ENCODE assay signal across 13 cellular contexts in the genomic region with DNA sequence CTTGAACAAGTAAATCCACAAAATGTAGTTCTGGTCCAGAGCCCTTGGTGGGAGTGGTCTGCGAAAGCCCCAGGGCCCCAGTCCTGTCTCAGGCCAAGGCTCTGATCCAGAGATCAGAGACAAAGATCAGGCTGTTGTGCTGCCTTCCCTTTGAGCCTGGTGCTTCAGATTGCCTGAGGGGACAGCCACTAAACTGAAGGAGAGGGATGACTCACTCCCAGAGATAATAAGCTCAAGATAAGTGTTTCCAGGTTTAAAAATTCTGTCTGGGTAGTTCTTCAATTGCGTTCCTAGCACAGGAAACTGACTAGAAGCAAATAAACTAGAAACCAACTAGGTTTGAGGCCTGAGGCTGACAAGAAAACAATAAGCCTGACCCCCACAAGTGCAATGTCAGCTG.
A peak's percentile ranks its signal among the peaks of the same experiment; 100 is the strongest.
DNase-seq lines count a peak whose midpoint lies in the region; ATAC-seq and TF ChIP-seq lines count a peak whose summit lies in the region.
"Had no signal": no experiment of that assay in that cellular context is flagged by ENCODE, and none has a peak within 500 bp of the region (broad histone marks: within the 10 kb centered on the region; RNA-seq: fewer than 3 reads in every experiment).

No MANE protein-coding gene starts in this region.

- peak; percentile 96 for ATAC-seq in foreskin keratinocyte

- no peak for TF ChIP-seq CTCF in H9 (conservative IDR thresholded peaks at IDR 0.05)
- TF ChIP-seq CTCF in foreskin keratinocyte (conservative IDR thresholded peaks at IDR 0.05) = no peak
- no peak for TF ChIP-seq CTCF in testis (IDR thresholded peaks at IDR 0.05)

- no peak overlapping the region for H3K4me3 ChIP-seq in SK-N-MC
- H3K4me3 ChIP-seq in testis = no peak overlapping the region

- H3K36me3 ChIP-seq in SK-N-MC (ENCODE audit: insufficient read depth, low read length) (no peaks in the 10 kb centered on the region), testis (ENCODE audit: low read depth, missing control alignments) (no peaks in the 10 kb centered on the region)

- no peak overlapping the region for H3K4ac ChIP-seq in H9 (ENCODE audit: low read depth, low read length)

- no peak overlapping the region for H4K8ac ChIP-seq in H9 (replicated peaks; ENCODE audit: insufficient read length, low read depth, low read length)

- DNase-seq in AG20443 (ENCODE audit: low spot score) (peak; percentile 56), H9 (no peak), SK-N-MC (ENCODE audit: low read depth, low spot score) (peak; percentile 45), foreskin keratinocyte (peak; percentile 43 to 77), G401 (ENCODE audit: low spot score) (no peak), testis (no peak), NCI-H2171 treated with DMSO at 0.1 percent for 48 hours (lab: John Stamatoyannopoulos, UW) (no peak)
- no peak for DNase-seq in stimulated activated CD4-positive, alpha-beta T cell treated with anti-CD3 and anti-CD28 coated beads, Interleukin-2, amount 100 ng/mL, for 24 hours
- DNase-seq: KG1, NCI-H526 treated with DMSO at 0.1 percent for 48 hours, T-helper 1 cell had no signal

- H3K27ac ChIP-seq in H9 (ENCODE audit: insufficient read length, low read depth, low read length) (no peak overlapping the region), SK-N-MC (no peak overlapping the region), foreskin keratinocyte (no peak overlapping the region), testis (no peak overlapping the region)

- no peaks in the 10 kb centered on the region for H3K4me1 ChIP-seq in H9 (ENCODE audit: insufficient read depth, low read length)
- no peaks in the 10 kb centered on the region for H3K4me1 ChIP-seq in foreskin keratinocyte
- no peaks in the 10 kb centered on the region for H3K4me1 ChIP-seq in testis

- no peak overlapping the region for H2BK12ac ChIP-seq in H9 (ENCODE audit: insufficient read length, low read depth, low read length)

- no peak overlapping the region for H4K5ac ChIP-seq in H9 (ENCODE audit: insufficient read length, low read depth, low read length)

- no peak overlapping the region for H2BK15ac ChIP-seq in H9 (ENCODE audit: low read depth, low read length)

- H3K27me3 ChIP-seq in H9 (ENCODE audit: insufficient read depth, low read length) (no peaks in the 10 kb centered on the region), foreskin keratinocyte (peaks cover 26% of the 10 kb centered on the region), testis (no peaks in the 10 kb centered on the region)

- H3K79me2 ChIP-seq in H9 (ENCODE audit: insufficient read depth, low read length) = no peaks in the 10 kb centered on the region

- no peak overlapping the region for H3K23ac ChIP-seq in H9 (ENCODE audit: insufficient read length, low read depth, low read length)

- H3K56ac ChIP-seq in H9 (ENCODE audit: insufficient read length, low read depth, low read length) = no peak overlapping the region

- H3T11ph ChIP-seq in H9 (ENCODE audit: low read length) = no peak overlapping the region

- no peaks in the 10 kb centered on the region for H3K9me3 ChIP-seq in H9 (ENCODE audit: control insufficient read depth, low read depth, low read length)
- no peaks in the 10 kb centered on the region for H3K9me3 ChIP-seq in SK-N-MC (ENCODE audit: low read depth, low read length)
- no peaks in the 10 kb centered on the region for H3K9me3 ChIP-seq in testis

- no peak overlapping the region for H2AK5ac ChIP-seq in H9 (ENCODE audit: insufficient read length, low read length)

- intact Hi-C loops in testis (cut with DNase I; ENCODE audit: low total_unique reads) = no loop called here

- H3K27me3 Mint-ChIP-seq in H9 (ENCODE audit: low read depth) = 0 out of 2 replicates have a peak, but pooled peaks cover 2% of the 10 kb centered on the region
- H3K27me3 Mint-ChIP-seq: dendritic cell treated with granulocyte-macrophage colony-stimulating factor and Interleukin-4, amounts not matched to agents 40 ng/mL and 50 ng/mL, for 4 days had no signal

- H4K91ac ChIP-seq in H9 (ENCODE audit: insufficient read length, low read depth, low read length) = no peak overlapping the region

- H2BK120ac ChIP-seq in H9 (ENCODE audit: low read depth, low read length, poor library complexity, severe bottlenecking) = no peak overlapping the region

- H3K23me2 ChIP-seq in H9 (ENCODE audit: insufficient read length, low read depth, low read length, poor library complexity, severe bottlenecking) = no peaks in the 10 kb centered on the region

- no peak overlapping the region for H3K27ac Mint-ChIP-seq in H9
- H3K27ac Mint-ChIP-seq: activated naive CD8-positive, alpha-beta T cell; dendritic cell treated with granulocyte-macrophage colony-stimulating factor and Interleukin-4, amounts not matched to agents 40 ng/mL and 50 ng/mL, for 4 days had no signal

- H3K9ac ChIP-seq in H9 (ENCODE audit: extremely low read depth, insufficient read length, low read length) (no peak overlapping the region), SK-N-MC (ENCODE audit: insufficient read length) (no peak overlapping the region)

- H4K20me1 ChIP-seq in H9 (ENCODE audit: control insufficient read depth, insufficient read depth, insufficient read length) = no peaks in the 10 kb centered on the region

- in situ Hi-C loops in G401 (cut with HindIII; ENCODE audit: low sequenced_read_pairs) = no loop called here

- H2BK20ac ChIP-seq in H9 (ENCODE audit: low read depth, low read length, poor library complexity, severe bottlenecking) = no peak overlapping the region

- H3K4me3 Mint-ChIP-seq in H9 = no peak overlapping the region
- H3K4me3 Mint-ChIP-seq: activated naive CD8-positive, alpha-beta T cell; dendritic cell treated with granulocyte-macrophage colony-stimulating factor and Interleukin-4, amounts not matched to agents 40 ng/mL and 50 ng/mL, for 4 days had no signal

- peaks cover 5 to 9% of the 10 kb centered on the region in 2 experiments; a peak in 3 of 4 replicates for H3K4me1 Mint-ChIP-seq in H9

- no peak overlapping the region for H3K4me2 ChIP-seq in H9 (ENCODE audit: insufficient read depth, insufficient read length, low read length)

- H3K14ac ChIP-seq in H9 (ENCODE audit: insufficient read depth, low read length) = no peak overlapping the region

- WGBS in H9 (ENCODE audit: extremely low coverage, insufficient read length, low lambda C conversion rate) = no CpG with 5 or more reads among the region's 2 CpGs
- 75% methylated on average over 2 of the region's 2 CpGs for WGBS in testis, 2 donors

- no peak overlapping the region for H3K18ac ChIP-seq in H9 (ENCODE audit: insufficient read length, low read depth, low read length)

- H2BK5ac ChIP-seq in H9 (ENCODE audit: insufficient read length, low read length) = no peak overlapping the region

- no peaks in the 10 kb centered on the region for H3K9me3 Mint-ChIP-seq in H9
- H3K9me3 Mint-ChIP-seq: dendritic cell treated with granulocyte-macrophage colony-stimulating factor and Interleukin-4, amounts not matched to agents 40 ng/mL and 50 ng/mL, for 4 days had no signal

- peak overlapping the region; percentile 23 for H2AFZ ChIP-seq in H9 (ENCODE audit: low read length)

- H3K79me1 ChIP-seq in H9 (ENCODE audit: insufficient read depth, low read depth, low read length, poor library complexity, severe bottlenecking) = no peaks in the 10 kb centered on the region

- TF ChIP-seq POLR2A in testis (IDR thresholded peaks at IDR 0.05) = no peak

- no peaks in the 10 kb centered on the region; a peak in 1 of 7 replicates for H3K36me3 Mint-ChIP-seq in H9 (ENCODE audit: insufficient read depth in 1 of 3, low read depth in 3 of 3)
- H3K36me3 Mint-ChIP-seq: activated naive CD8-positive, alpha-beta T cell had no signal

Comparison
In these comparisons a context has a peak if more than half of its experiments do, and no peak if none do; other contexts are left out.
1. DNase-seq: peak in AG20443 (single experiment), SK-N-MC (single experiment) and foreskin keratinocyte (2 of 2); none in H9 (single experiment), G401 (single experiment), stimulated activated CD4-positive, alpha-beta T cell treated with anti-CD3 and anti-CD28 coated beads, Interleukin-2, amount 100 ng/mL, for 24 hours (0 of 2), testis (single experiment) and NCI-H2171 treated with DMSO at 0.1 percent for 48 hours (single experiment).